ENCODE assay signal across 14 cellular contexts in the genomic region with DNA sequence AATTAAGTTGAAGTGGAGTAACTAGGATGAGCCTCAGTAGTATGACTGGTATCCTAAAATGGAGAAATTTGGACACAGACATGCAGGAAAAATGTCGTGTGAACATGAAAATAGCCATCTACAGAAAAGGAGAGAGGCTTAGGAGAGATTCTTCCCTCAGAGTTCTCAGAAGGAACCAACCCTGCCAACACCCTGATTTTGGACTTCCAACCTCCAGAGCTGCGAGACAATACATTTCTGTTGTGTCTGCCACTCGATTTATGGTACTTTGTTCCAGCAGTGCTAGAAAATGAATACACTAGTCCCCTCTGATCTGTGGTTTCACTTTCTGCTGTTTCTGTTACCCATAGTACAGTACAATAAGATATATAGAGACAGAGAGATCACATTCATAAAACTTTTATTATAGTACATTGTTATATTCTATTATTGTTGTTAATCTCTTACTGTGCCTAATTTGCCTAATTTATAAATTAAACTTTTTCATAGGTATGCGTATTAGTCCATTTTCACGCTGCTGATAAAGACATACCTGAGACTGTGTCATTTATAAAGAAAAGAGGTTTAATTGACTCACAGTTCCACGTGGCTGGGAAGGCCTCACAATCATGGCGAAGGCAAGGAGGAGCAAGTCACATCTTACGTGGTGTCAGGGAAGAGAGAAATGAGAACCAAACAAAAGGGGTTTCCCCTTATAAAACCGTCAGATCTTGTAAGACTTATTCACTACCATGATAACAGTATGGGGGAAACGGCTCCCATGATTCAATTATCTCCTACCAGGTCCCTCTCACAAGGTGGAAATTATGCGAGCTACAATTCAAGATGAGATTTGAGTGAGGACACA. TPM values are rescaled to one million over a fixed set of nuclear protein-coding genes. Genes with fewer than 3 reads are reported as not detected.
DNase-seq lines count a peak whose midpoint lies in the region; ATAC-seq and TF ChIP-seq lines count a peak whose summit lies in the region.
"Had no signal": no experiment of that assay in that cellular context is flagged by ENCODE, and none has a peak within 500 bp of the region (broad histone marks: within the 10 kb centered on the region; RNA-seq: fewer than 3 reads in every experiment).

No MANE protein-coding gene starts in this region.

- ATAC-seq in GM21717 (IDR thresholded peaks at IDR 0.05; ENCODE audit: unreplicated experiment), result no peak

- peaks cover 4% of the 10 kb centered on the region for H3K9me3 Mint-ChIP-seq in T-helper 1 cell treated with Interleukin-12 subunit alpha and Interleukin-12 subunit beta and Interleukin-4 antibody, amounts not matched to agents 30 μg/mL and 1 μg/mL, for 36 hours
- H3K9me3 Mint-ChIP-seq in brain, result peaks cover 0 to 8% (median 2%) of the 10 kb centered on the region in 5 experiments

- TF ChIP-seq CTCF in brain (conservative IDR thresholded peaks at IDR 0.05), result no peak

- H3K27ac Mint-ChIP-seq in T-helper 1 cell treated with Interleukin-12 subunit alpha and Interleukin-12 subunit beta and Interleukin-4 antibody, amounts not matched to agents 30 μg/mL and 1 μg/mL, for 36 hours, result peak overlapping the region; percentile 62
- peak overlapping the region in 1 of 5 experiments; percentile 29 for H3K27ac Mint-ChIP-seq in brain

- H3K27me3 Mint-ChIP-seq in T-helper 1 cell treated with Interleukin-12 subunit alpha and Interleukin-12 subunit beta and Interleukin-4 antibody, amounts not matched to agents 30 μg/mL and 1 μg/mL, for 36 hours (ENCODE audit: low read depth), result no peaks in the 10 kb centered on the region
- H3K27me3 Mint-ChIP-seq in brain, result no peaks in the 10 kb centered on the region

- DNase-seq in activated T-cell treated with anti-CD3 and anti-CD28 coated beads for 48 hours (ENCODE audit: low read depth) (peak; percentile 28), glomerular visceral epithelial cell (ENCODE audit: extremely low spot score) (no peak), G401 (ENCODE audit: low spot score) (no peak)
- DNase-seq in activated T-cell treated with anti-CD3 and anti-CD28 coated beads, Interleukin-2, amount 50 U/mL, for 1 hour, result no peak
- peak; percentile 14 to 21 for DNase-seq in stimulated activated CD4-positive, alpha-beta T cell treated with anti-CD3 and anti-CD28 coated beads, Interleukin-2, amount 100 ng/mL, for 48 hours
- DNase-seq: ACHN, gastrocnemius medialis, NCI-H1105, NCI-H526, OCI-M1, SHP77 treated with DMSO at 0.1 percent for 48 hours had no signal

- peak overlapping the region; percentile 14 for H3K4me3 Mint-ChIP-seq in T-helper 1 cell treated with Interleukin-12 subunit alpha and Interleukin-12 subunit beta and Interleukin-4 antibody, amounts not matched to agents 30 μg/mL and 1 μg/mL, for 36 hours
- H3K4me3 Mint-ChIP-seq in brain, result peak overlapping the region in 3 of 5 experiments; percentile 38 to 79 (median 64)

- in situ Hi-C loops in G401 (cut with HindIII; ENCODE audit: low sequenced_read_pairs), result no loop called here

- peaks cover 38% of the 10 kb centered on the region for H3K4me1 Mint-ChIP-seq in T-helper 1 cell treated with Interleukin-12 subunit alpha and Interleukin-12 subunit beta and Interleukin-4 antibody, amounts not matched to agents 30 μg/mL and 1 μg/mL, for 36 hours (ENCODE audit: low read depth)
- peaks cover 24% of the 10 kb centered on the region for H3K4me1 Mint-ChIP-seq in brain

- peaks cover 15% of the 10 kb centered on the region for H3K36me3 Mint-ChIP-seq in T-helper 1 cell treated with Interleukin-12 subunit alpha and Interleukin-12 subunit beta and Interleukin-4 antibody, amounts not matched to agents 30 μg/mL and 1 μg/mL, for 36 hours (ENCODE audit: low read depth)
- H3K36me3 Mint-ChIP-seq in brain, result peaks cover 16% of the 10 kb centered on the region

RNA-seq across cellular contexts. Expression of gene PLEKHA3, which starts 41.3 kb away (rescaled TPM):
- polyA plus RNA-seq in brain (ENCODE audit: insufficient read depth, low read depth, low replicate concordance), result 6.4 TPM
- total RNA-seq in G401 (2014; rRNA removed; shearing (Covaris generic)), result 7.5 and 23.0 TPM in 2 replicates

RNA-seq across cellular contexts. Expression of gene FKBP7, which starts 43.1 kb away (rescaled TPM):
- 11.1 TPM for polyA plus RNA-seq in brain (ENCODE audit: insufficient read depth, low read depth, low replicate concordance)
- total RNA-seq in G401 (2014; rRNA removed; shearing (Covaris generic)), result 11.0 and 13.5 TPM in 2 replicates

Comparison
In these comparisons a context has a peak if more than half of its experiments do, and no peak if none do; other contexts are left out.
1. DNase-seq: peak in activated T-cell treated with anti-CD3 and anti-CD28 coated beads for 48 hours (single experiment) and stimulated activated CD4-positive, alpha-beta T cell treated with anti-CD3 and anti-CD28 coated beads, Interleukin-2, amount 100 ng/mL, for 48 hours (2 of 2); none in activated T-cell treated with anti-CD3 and anti-CD28 coated beads, Interleukin-2, amount 50 U/mL, for 1 hour (single experiment), glomerular visceral epithelial cell (single experiment) and G401 (single experiment).